In genomic region chr5:9479981-9480380, GRCh38 we compare ENCODE assay signal across 16 cellular contexts.
"Had no signal": no experiment of that assay in that cellular context is flagged by ENCODE, and none has a peak within 500 bp of the region (broad histone marks: within the 10 kb centered on the region; RNA-seq: fewer than 3 reads in every experiment).

No MANE protein-coding gene starts in this region.

- FAIRE-seq: endometrium, small intestine had no signal

- H3K4me1 Mint-ChIP-seq: naive thymus-derived CD8-positive, alpha-beta T cell had no signal

- H3K4me3 Mint-ChIP-seq: naive thymus-derived CD8-positive, alpha-beta T cell had no signal

- DNase-seq: effector memory CD4-positive, alpha-beta T cell; esophagus squamous epithelium; head of caudate nucleus; hippocampal formation; left colon; mucosa of descending colon; naive thymus-derived CD8-positive, alpha-beta T cell; ovary; right cardiac atrium; small intestine; stimulated activated CD4-positive, alpha-beta T cell treated with anti-CD3 and anti-CD28 coated beads, Interleukin-2, amount 100 ng/mL, for 48 hours; stimulated activated naive CD4-positive, alpha-beta T cell treated with Interleukin-2 at 50 U/mL for 16 hours had no signal

- H3K4me1 ChIP-seq: esophagus squamous epithelium, gastroesophageal sphincter had no signal

- H3K27me3 ChIP-seq: esophagus squamous epithelium, gastroesophageal sphincter, neutrophil, ovary had no signal

- H3K27ac Mint-ChIP-seq: naive thymus-derived CD8-positive, alpha-beta T cell had no signal

- H3K4me3 ChIP-seq: esophagus squamous epithelium, gastroesophageal sphincter, mucosa of descending colon, ovary had no signal

- H3K27ac ChIP-seq: epithelial cell of prostate, esophagus squamous epithelium, gastroesophageal sphincter, neutrophil, ovary had no signal

- H3K9me3 ChIP-seq: ovary had no signal

- ATAC-seq: gastroesophageal sphincter; left colon; mucosa of descending colon; naive thymus-derived CD8-positive, alpha-beta T cell had no signal

- H3K36me3 ChIP-seq: esophagus squamous epithelium, gastroesophageal sphincter, neutrophil, ovary had no signal
